Comparison of ENCODE assay signal across 1 cellular context in the genomic region with DNA sequence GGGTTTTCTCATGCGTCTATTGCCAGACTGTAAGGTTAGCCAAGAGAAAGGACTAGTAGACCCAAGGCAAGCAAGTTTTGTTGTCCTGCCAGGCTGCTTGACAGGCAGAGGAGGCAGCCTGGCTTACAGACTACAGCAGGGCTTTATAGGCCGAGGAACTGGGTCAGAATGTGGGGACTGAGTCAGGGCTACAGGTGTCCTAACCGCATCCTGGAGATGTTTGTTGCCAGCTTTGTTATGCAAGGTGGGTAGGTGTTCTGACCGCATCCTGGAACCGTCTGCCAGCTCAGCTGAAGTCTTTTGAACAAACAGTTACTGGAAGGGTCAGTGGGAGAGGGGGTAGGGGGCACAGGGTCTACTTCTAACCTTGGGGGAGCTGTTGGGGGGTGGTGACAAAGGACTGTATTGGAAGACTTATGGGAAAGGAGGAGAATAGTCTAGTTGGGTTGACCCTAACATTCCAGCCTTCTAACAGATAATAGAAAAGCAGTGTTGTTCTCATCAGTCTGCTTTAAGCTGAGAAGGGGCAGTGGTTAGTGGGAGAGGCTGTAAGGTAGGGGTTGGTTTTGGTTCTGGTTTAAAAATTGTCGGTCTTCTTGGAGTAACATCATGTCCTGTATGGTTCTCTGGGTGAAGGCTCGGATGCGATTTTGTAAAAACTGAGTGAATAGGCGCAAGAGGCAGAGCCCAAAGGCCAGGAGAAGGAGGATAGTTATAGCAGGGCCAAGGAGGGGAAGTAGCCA.
TF ChIP-seq lines count a peak whose summit lies in the region.

No MANE protein-coding gene starts in this region.

TF ChIP-seq in GM23338, 12 proteins besides CTCF, POLR2A, EP300 and RAD21 (continued from another document):
- peak; percentile 90 for TF ChIP-seq ZNF462 (CRISPR knock-in tag; IDR thresholded peaks at IDR 0.05)
